ENCODE assay signal across 10 cellular contexts in genomic region chr20:50111829-50112495, GRCh38. TPM values are rescaled to one million over a fixed set of nuclear protein-coding genes. Genes with fewer than 3 reads are reported as not detected.
A peak's percentile ranks its signal among the peaks of the same experiment; 100 is the strongest.
DNase-seq lines count a peak whose midpoint lies in the region; ATAC-seq, FAIRE-seq and TF ChIP-seq lines count a peak whose summit lies in the region.
"Had no signal": no experiment of that assay in that cellular context is flagged by ENCODE, and none has a peak within 500 bp of the region (broad histone marks: within the 10 kb centered on the region; RNA-seq: fewer than 3 reads in every experiment).

No MANE protein-coding gene starts in this region.

- intact Hi-C loops in heart left ventricle (cut with DNase I) = loop anchor here in 2 of 10 donors (10.0 kb wide), 2 partner anchors 353 to 363 kb away; no protein-coding TSS in a partner anchor
- intact Hi-C loops in Right ventricle myocardium superior (cut with DNase I) = no loop called here
- intact Hi-C loops in upper lobe of right lung (cut with DNase I) = no loop called here

- no peak for TF ChIP-seq POLR2A in heart left ventricle (IDR thresholded peaks at IDR 0.05)

- peaks cover 15 to 88% (median 70%) of the 10 kb centered on the region in 12 donors for H3K4me1 ChIP-seq in heart left ventricle
- H3K4me1 ChIP-seq in mesodermal cell (ENCODE audit: control insufficient read depth, insufficient read depth, low read length, poor library complexity, severe bottlenecking) = peaks cover 43% of the 10 kb centered on the region
- peaks cover 67% of the 10 kb centered on the region for H3K4me1 ChIP-seq in upper lobe of right lung

- TF ChIP-seq CTCF in heart left ventricle (IDR thresholded peaks at IDR 0.05) (no peak), brain microvascular endothelial cell (IDR thresholded peaks at IDR 0.05; ENCODE audit: low read depth, low read length, missing control alignments) (no peak), upper lobe of right lung (IDR thresholded peaks at IDR 0.05) (no peak)

- no peak for FAIRE-seq in GM19239 (lab: Jason Lieb, UNC)
- FAIRE-seq: frontal cortex, G401.6 had no signal

- ATAC-seq in heart left ventricle (no peak), Right ventricle myocardium superior (ENCODE audit: poor library complexity) (no peak), upper lobe of right lung (no peak), HG03045 (IDR thresholded peaks at IDR 0.05; ENCODE audit: unreplicated experiment) (no peak), HG02973 (IDR thresholded peaks at IDR 0.05; ENCODE audit: unreplicated experiment) (no peak)

- H3K4me3 ChIP-seq in heart left ventricle (peak overlapping the region; percentile 66 to 99 (median 91)), brain microvascular endothelial cell (ENCODE audit: low read depth, low read length) (peak overlapping the region; percentile 93), mesodermal cell (ENCODE audit: extremely low read depth, insufficient read depth, low read length, poor library complexity, severe bottlenecking) (peak overlapping the region; percentile 100), upper lobe of right lung (peak overlapping the region; percentile 86)

- H3K27me3 ChIP-seq in heart left ventricle = no peaks in the 10 kb centered on the region
- H3K27me3 ChIP-seq in brain microvascular endothelial cell (replicated peaks) = no peaks in the 10 kb centered on the region
- no peaks in the 10 kb centered on the region for H3K27me3 ChIP-seq in upper lobe of right lung

- WGBS in heart left ventricle, 4 donors = 7 to 12% (median 9%) methylated on average over 9 of the region's 9 CpGs
- WGBS in mesodermal cell (ENCODE audit: insufficient coverage in 2 of 2), 2 experiments = 2 to 13% methylated on average over 7 to 8 of the region's 9 CpGs

- DNase-seq in heart left ventricle = no peak
- DNase-seq in Right ventricle myocardium superior = no peak
- no peak for DNase-seq in brain microvascular endothelial cell
- no peak for DNase-seq in upper lobe of right lung
- no peak for DNase-seq in GM19239 (ENCODE audit: insufficient read length, low spot score)

- H3K27ac ChIP-seq in heart left ventricle = peak overlapping the region in 11 of 12 donors; percentile 95 to 100 (median 98)
- H3K27ac ChIP-seq in brain microvascular endothelial cell = peak overlapping the region; percentile 95
- peak overlapping the region; percentile 93 for H3K27ac ChIP-seq in mesodermal cell (ENCODE audit: low read depth, low read length, severe bottlenecking)
- H3K27ac ChIP-seq in upper lobe of right lung = peak overlapping the region; percentile 93

- in situ Hi-C loops in brain microvascular endothelial cell (cut with HindIII; ENCODE audit: low pct_ligation_motif_present, low sequenced_read_pairs) = no loop called here

- H3K9me3 ChIP-seq in heart left ventricle (no peaks in the 10 kb centered on the region), mesodermal cell (ENCODE audit: control insufficient read depth, low read length) (no peaks in the 10 kb centered on the region), upper lobe of right lung (no peaks in the 10 kb centered on the region)

- H3K36me3 ChIP-seq in heart left ventricle = peaks cover 0 to 15% (median 0%) of the 10 kb centered on the region in 9 donors
- peaks cover 3% of the 10 kb centered on the region for H3K36me3 ChIP-seq in brain microvascular endothelial cell (replicated peaks)
- peaks cover 32% of the 10 kb centered on the region for H3K36me3 ChIP-seq in mesodermal cell (ENCODE audit: control insufficient read depth, insufficient read depth, low read length)
- no peaks in the 10 kb centered on the region for H3K36me3 ChIP-seq in upper lobe of right lung

RNA-seq across cellular contexts. Expression of gene UBE2V1, which starts 1.0 kb away (rescaled TPM):
- total RNA-seq in heart left ventricle = 100 to 1,000 TPM in 1 of 9 donors, 10 to 100 TPM in 8; 54.2 to 105 (median 84.8) TPM
- 10 to 100 TPM; 73.0 to 73.9 TPM for polyA plus RNA-seq in heart left ventricle
- total RNA-seq in Right ventricle myocardium superior = 77.8 TPM
- 144 TPM for polyA plus RNA-seq in mesodermal cell (2013, experiment 1 of 2)
- 165 TPM for polyA plus RNA-seq in mesodermal cell (2013, experiment 2 of 2)
- 83.2 TPM for total RNA-seq in upper lobe of right lung

RNA-seq across cellular contexts. Expression of gene PEDS1, which starts 41.6 kb away (rescaled TPM):
- total RNA-seq in heart left ventricle (10 to 100 TPM; 13.7 to 37.4 (median 23.6) TPM), Right ventricle myocardium superior (25.9 TPM), upper lobe of right lung (31.3 TPM)
- polyA plus RNA-seq in heart left ventricle = 10 to 100 TPM; 28.4 to 35.3 TPM
- polyA plus RNA-seq in mesodermal cell (2013, experiment 1 of 2) = 40.5 TPM
- 35.7 TPM for polyA plus RNA-seq in mesodermal cell (2013, experiment 2 of 2)
